ENCODE assay signal across 27 cellular contexts in the genomic region with DNA sequence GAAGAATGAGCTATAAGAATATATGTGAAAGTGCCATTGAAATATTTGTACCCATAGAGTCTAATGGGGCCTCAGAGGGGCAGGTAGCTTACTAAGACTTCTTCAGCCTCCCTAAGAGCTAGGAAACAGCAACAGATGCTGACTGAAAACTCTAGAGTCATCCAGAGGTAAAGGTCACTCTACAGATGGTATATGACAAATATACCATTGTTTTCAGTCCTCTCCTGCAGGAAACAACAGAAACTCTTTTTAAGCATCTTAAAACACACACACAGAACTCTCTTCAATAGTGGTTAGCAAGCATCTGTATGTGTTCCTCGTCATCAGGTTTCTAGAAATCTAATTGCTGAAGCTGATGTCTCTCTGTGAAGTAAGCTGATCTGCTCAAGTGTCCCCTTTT.
"Had no signal": no experiment of that assay in that cellular context is flagged by ENCODE, and none has a peak within 500 bp of the region (broad histone marks: within the 10 kb centered on the region; RNA-seq: fewer than 3 reads in every experiment).

No MANE protein-coding gene starts in this region.

- H3K27ac Mint-ChIP-seq: activated naive CD4-positive, alpha-beta T cell treated with anti-CD3 and anti-CD28 coated beads, Interleukin-2, amount 10 ng/mL, durations not matched to agents 7 days and 5 days; progenitor cell of endocrine pancreas; stimulated activated naive B cell treated with anti-CD40 and anti-IgM and Interleukin-4, amounts not matched to agents 10 μg/mL and 1 μg/mL and 100 μg/mL, for 72 hours; T-helper 2 cell treated with Interferon-gamma antibody and Interleukin-4, amounts not matched to agents 5 μg/mL and 100 μg/mL, for 36 hours; type B pancreatic cell had no signal

- H2AFZ ChIP-seq: hepatocyte had no signal

- H3K27me3 Mint-ChIP-seq: activated naive CD4-positive, alpha-beta T cell treated with anti-CD3 and anti-CD28 coated beads, Interleukin-2, amount 10 ng/mL, durations not matched to agents 7 days and 5 days; dendritic cell treated with granulocyte-macrophage colony-stimulating factor and Interleukin-4, amounts not matched to agents 40 ng/mL and 50 ng/mL, for 4 days; naive thymus-derived CD4-positive, alpha-beta T cell; stimulated activated naive B cell treated with anti-CD40 and anti-IgM and Interleukin-4, amounts not matched to agents 10 μg/mL and 1 μg/mL and 100 μg/mL, for 72 hours had no signal

- H3K4me3 Mint-ChIP-seq: activated naive CD4-positive, alpha-beta T cell treated with anti-CD3 and anti-CD28 coated beads, Interleukin-2, amount 10 ng/mL, durations not matched to agents 7 days and 5 days; dendritic cell treated with granulocyte-macrophage colony-stimulating factor and Interleukin-4, amounts not matched to agents 40 ng/mL and 50 ng/mL, for 4 days; immature natural killer cell; stimulated activated naive B cell treated with anti-CD40 and anti-IgM and Interleukin-4, amounts not matched to agents 10 μg/mL and 1 μg/mL and 100 μg/mL, for 72 hours; T-helper 2 cell treated with Interferon-gamma antibody and Interleukin-4, amounts not matched to agents 5 μg/mL and 100 μg/mL, for 36 hours; type B pancreatic cell had no signal

- H3K4me3 ChIP-seq: ascending aorta, hepatocyte, left lung, lung, sigmoid colon, smooth muscle cell, testis, vagina had no signal

- H3K9me3 ChIP-seq: ascending aorta, left lung, sigmoid colon, testis, vagina had no signal

- H3K36me3 Mint-ChIP-seq: immature natural killer cell; stimulated activated naive B cell treated with anti-CD40 and anti-IgM and Interleukin-4, amounts not matched to agents 10 μg/mL and 1 μg/mL and 100 μg/mL, for 72 hours; type B pancreatic cell had no signal

- ATAC-seq: esophagus mucosa; naive thymus-derived CD4-positive, alpha-beta T cell had no signal

- DNase-seq: activated CD4-positive, CD25-positive, alpha-beta regulatory T cell treated with anti-CD3 and anti-CD28 coated beads, Interleukin-2, amount 50 U/mL, for 72 hours; activated effector memory CD4-positive, alpha-beta T cell treated with Interleukin-2 at 50 U/mL for 16 hours; activated naive CD4-positive, alpha-beta T cell treated with anti-CD3 and anti-CD28 coated beads, Interleukin-2, amount 10 ng/mL, durations not matched to agents 7 days and 5 days; activated T-cell treated with anti-CD3 and anti-CD28 coated beads, Interleukin-2, amount 50 U/mL, for 48 hours; brain microvascular endothelial cell; effector CD8-positive, alpha-beta T cell; foreskin melanocyte; immature natural killer cell; left lung; naive thymus-derived CD4-positive, alpha-beta T cell; retina; sigmoid colon; stimulated activated CD4-positive, alpha-beta T cell treated with anti-CD3 and anti-CD28 coated beads, Interleukin-2, amount 100 ng/mL, for 48 hours; stimulated activated CD8-positive, alpha-beta memory T cell treated with anti-CD3 and anti-CD28 coated beads, Interleukin-4, amount 100 ng/mL, for 48 hours; stimulated activated naive B cell treated with anti-CD40 and anti-IgM and Interleukin-4, amounts not matched to agents 10 μg/mL and 1 μg/mL and 100 μg/mL, for 72 hours; testis; WERI-Rb-1 had no signal

- H3K9me3 Mint-ChIP-seq: dendritic cell treated with granulocyte-macrophage colony-stimulating factor and Interleukin-4, amounts not matched to agents 40 ng/mL and 50 ng/mL, for 4 days; immature natural killer cell; stimulated activated naive B cell treated with anti-CD40 and anti-IgM and Interleukin-4, amounts not matched to agents 10 μg/mL and 1 μg/mL and 100 μg/mL, for 72 hours; type B pancreatic cell had no signal

- H3K4me2 ChIP-seq: hepatocyte, smooth muscle cell had no signal

- H3K27me3 ChIP-seq: ascending aorta, brain microvascular endothelial cell, hepatocyte, left lung, sigmoid colon, testis, vagina had no signal

- H3K79me2 ChIP-seq: hepatocyte had no signal

- H3K36me3 ChIP-seq: ascending aorta, brain microvascular endothelial cell, left lung, sigmoid colon, vagina, WERI-Rb-1 had no signal

- H3K27ac ChIP-seq: ascending aorta, brain microvascular endothelial cell, hepatocyte, left lung, sigmoid colon, testis, vagina, WERI-Rb-1 had no signal

- H3K4me1 ChIP-seq: ascending aorta, sigmoid colon, vagina had no signal
